Comparison of ENCODE assay signal across 6 cellular contexts in genomic region chr12:113866496-113866895, GRCh38.
"Had no signal": no experiment of that assay in that cellular context is flagged by ENCODE, and none has a peak within 500 bp of the region (broad histone marks: within the 10 kb centered on the region; RNA-seq: fewer than 3 reads in every experiment).

No MANE protein-coding gene starts in this region.

- H3K36me3 ChIP-seq: HAP-1 had no signal

- H3K27ac ChIP-seq: GM23248 had no signal

- H3K4me2 ChIP-seq: GM23338 had no signal

- H3K9me3 Mint-ChIP-seq: H9, HFFc6 had no signal

- H2AFZ ChIP-seq: GM23248, GM23338 had no signal

- H3K9me3 ChIP-seq: HAP-1 had no signal

- H3K27ac Mint-ChIP-seq: GM23338, H9, HFFc6 had no signal

- H3K4me3 ChIP-seq: GM23248, GM23338, HAP-1 had no signal

- H3K4me1 ChIP-seq: HAP-1 had no signal

- H3K4me3 Mint-ChIP-seq: GM23338, H9, HFFc6 had no signal

- DNase-seq: GOT3 had no signal
